ENCODE assay signal across 1 cellular context in the genomic region with DNA sequence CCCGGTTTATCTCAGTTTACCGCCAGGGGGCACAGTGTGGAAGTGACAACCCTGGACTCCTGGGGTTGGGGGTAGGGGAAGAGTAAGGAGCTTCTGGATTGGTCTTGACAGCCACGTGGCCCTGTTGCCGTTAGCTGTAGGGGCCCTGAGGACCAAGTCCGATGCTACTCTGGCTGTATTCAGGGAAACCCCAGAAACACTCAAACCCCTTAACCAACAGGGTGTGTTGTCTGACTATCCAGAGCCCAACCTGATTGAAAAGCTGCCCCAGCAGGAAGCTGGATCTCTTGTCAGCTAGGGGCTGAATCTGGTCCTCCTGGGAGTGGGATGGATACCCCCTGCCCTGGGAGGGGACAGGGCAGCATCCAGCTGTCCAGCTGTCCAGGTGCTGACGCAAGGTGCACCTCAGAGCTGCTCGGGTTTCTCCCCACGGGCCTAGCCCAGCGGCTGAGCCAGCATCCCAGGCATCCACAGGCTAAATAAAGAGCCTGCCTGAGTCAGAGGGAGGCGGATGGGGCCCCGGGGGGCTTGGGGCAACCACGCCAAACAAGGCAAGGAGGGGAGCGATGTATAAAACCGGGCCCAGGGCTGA.
A peak's percentile ranks its signal among the peaks of the same experiment; 100 is the strongest.
TF ChIP-seq lines count a peak whose summit lies in the region.

No MANE protein-coding gene starts in this region.

TF ChIP-seq in HepG2, 621 proteins besides CTCF, POLR2A, EP300 and RAD21 (continued from another document and continues in another):
- TF ChIP-seq, protein P1, sequence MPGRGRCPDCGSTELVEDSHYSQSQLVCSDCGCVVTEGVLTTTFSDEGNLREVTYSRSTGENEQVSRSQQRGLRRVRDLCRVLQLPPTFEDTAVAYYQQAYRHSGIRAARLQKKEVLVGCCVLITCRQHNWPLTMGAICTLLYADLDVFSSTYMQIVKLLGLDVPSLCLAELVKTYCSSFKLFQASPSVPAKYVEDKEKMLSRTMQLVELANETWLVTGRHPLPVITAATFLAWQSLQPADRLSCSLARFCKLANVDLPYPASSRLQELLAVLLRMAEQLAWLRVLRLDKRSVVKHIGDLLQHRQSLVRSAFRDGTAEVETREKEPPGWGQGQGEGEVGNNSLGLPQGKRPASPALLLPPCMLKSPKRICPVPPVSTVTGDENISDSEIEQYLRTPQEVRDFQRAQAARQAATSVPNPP (CRISPR knock-in tag; IDR thresholded peaks at IDR 0.05), result no peak
- TF ChIP-seq SALL1 (CRISPR knock-in tag; IDR thresholded peaks at IDR 0.05) (peak; percentile 35; the same call in 1 of the 2 replicates), NFIC (IDR thresholded peaks at IDR 0.05; ENCODE audit: low read length) (no peak), XRCC5 (optimal IDR thresholded peaks at IDR 0.05; ENCODE audit: low read length) (peak; percentile 90), ZNF333 (CRISPR knock-in tag; IDR thresholded peaks at IDR 0.05; ENCODE audit: borderline replicate concordance) (no peak), RXRA (CRISPR knock-in tag; IDR thresholded peaks at IDR 0.05) (no peak), ZNF614 (CRISPR knock-in tag; IDR thresholded peaks at IDR 0.05; ENCODE audit: borderline replicate concordance) (peak; percentile 54; the same call in 1 of the 2 replicates), RARA (CRISPR knock-in tag; IDR thresholded peaks at IDR 0.05) (0 out of 2 replicates have a peak, but pooled peaks have one; percentile 5), ZFY (CRISPR knock-in tag; IDR thresholded peaks at IDR 0.05) (peak; percentile 36; the same call in 1 of the 2 replicates), ZNF180 (CRISPR knock-in tag; IDR thresholded peaks at IDR 0.05; ENCODE audit: borderline replicate concordance, low read depth) (no peak), ZNF772 (CRISPR knock-in tag; IDR thresholded peaks at IDR 0.05) (peak; percentile 66; the same call in 1 of the 2 replicates), SP4 (CRISPR knock-in tag; IDR thresholded peaks at IDR 0.05) (no peak), SIX1 (CRISPR knock-in tag; IDR thresholded peaks at IDR 0.05; ENCODE audit: borderline replicate concordance) (no peak), ZNF788 (CRISPR knock-in tag; IDR thresholded peaks at IDR 0.05; ENCODE audit: borderline replicate concordance) (peak; percentile 65; the same call in 1 of the 2 replicates), ATF1 (CRISPR knock-in tag; IDR thresholded peaks at IDR 0.05) (no peak), EED (CRISPR knock-in tag; IDR thresholded peaks at IDR 0.05) (0 out of 2 replicates have a peak, but pooled peaks have one; percentile 24), HDAC1 (CRISPR knock-in tag; IDR thresholded peaks at IDR 0.05) (peak; percentile 30; the same call in 1 of the 2 replicates), ZFX (CRISPR knock-in tag; IDR thresholded peaks at IDR 0.05; ENCODE audit: low read depth) (0 out of 2 replicates have a peak, but pooled peaks have one; percentile 36), HNRNPUL1 (IDR thresholded peaks at IDR 0.05; ENCODE audit: low read depth, low read length) (no peak), ZBTB1 (CRISPR knock-in tag; IDR thresholded peaks at IDR 0.05; ENCODE audit: borderline replicate concordance) (no peak), KDM2A (CRISPR knock-in tag; IDR thresholded peaks at IDR 0.05; ENCODE audit: borderline replicate concordance, low read depth) (peak; percentile 42; the same call in 1 of the 2 replicates), MYC (CRISPR knock-in tag; IDR thresholded peaks at IDR 0.05; ENCODE audit: borderline replicate concordance) (peak; percentile 39; the same call in 1 of the 2 replicates), FOXJ3 (CRISPR knock-in tag; IDR thresholded peaks at IDR 0.05; ENCODE audit: borderline replicate concordance) (no peak), PRPF4 (IDR thresholded peaks at IDR 0.05; ENCODE audit: low read depth, low read length, poor library complexity, severe bottlenecking) (no peak), ELF3 (CRISPR knock-in tag; IDR thresholded peaks at IDR 0.05) (peak; percentile 33; the same call in 1 of the 2 replicates), MTF2 (CRISPR knock-in tag; IDR thresholded peaks at IDR 0.05; ENCODE audit: borderline replicate concordance) (peak; percentile 26; the same call in 1 of the 2 replicates), PHF20 (CRISPR knock-in tag; IDR thresholded peaks at IDR 0.05) (no peak), PLRG1 (conservative IDR thresholded peaks at IDR 0.05) (no peak)
- TF ChIP-seq, protein P2, sequence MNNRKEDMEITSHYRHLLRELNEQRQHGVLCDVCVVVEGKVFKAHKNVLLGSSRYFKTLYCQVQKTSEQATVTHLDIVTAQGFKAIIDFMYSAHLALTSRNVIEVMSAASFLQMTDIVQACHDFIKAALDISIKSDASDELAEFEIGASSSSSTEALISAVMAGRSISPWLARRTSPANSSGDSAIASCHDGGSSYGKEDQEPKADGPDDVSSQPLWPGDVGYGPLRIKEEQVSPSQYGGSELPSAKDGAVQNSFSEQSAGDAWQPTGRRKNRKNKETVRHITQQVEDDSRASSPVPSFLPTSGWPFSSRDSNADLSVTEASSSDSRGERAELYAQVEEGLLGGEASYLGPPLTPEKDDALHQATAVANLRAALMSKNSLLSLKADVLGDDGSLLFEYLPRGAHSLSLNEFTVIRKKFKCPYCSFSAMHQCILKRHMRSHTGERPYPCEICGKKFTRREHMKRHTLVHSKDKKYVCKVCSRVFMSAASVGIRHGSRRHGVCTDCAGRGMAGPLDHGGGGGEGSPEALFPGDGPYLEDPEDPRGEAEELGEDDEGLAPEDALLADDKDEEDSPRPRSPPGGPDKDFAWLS (CRISPR knock-in tag; IDR thresholded peaks at IDR 0.05; ENCODE audit: borderline replicate concordance), result 0 out of 2 replicates have a peak, but pooled peaks have one; percentile 52
- TF ChIP-seq, protein P3, sequence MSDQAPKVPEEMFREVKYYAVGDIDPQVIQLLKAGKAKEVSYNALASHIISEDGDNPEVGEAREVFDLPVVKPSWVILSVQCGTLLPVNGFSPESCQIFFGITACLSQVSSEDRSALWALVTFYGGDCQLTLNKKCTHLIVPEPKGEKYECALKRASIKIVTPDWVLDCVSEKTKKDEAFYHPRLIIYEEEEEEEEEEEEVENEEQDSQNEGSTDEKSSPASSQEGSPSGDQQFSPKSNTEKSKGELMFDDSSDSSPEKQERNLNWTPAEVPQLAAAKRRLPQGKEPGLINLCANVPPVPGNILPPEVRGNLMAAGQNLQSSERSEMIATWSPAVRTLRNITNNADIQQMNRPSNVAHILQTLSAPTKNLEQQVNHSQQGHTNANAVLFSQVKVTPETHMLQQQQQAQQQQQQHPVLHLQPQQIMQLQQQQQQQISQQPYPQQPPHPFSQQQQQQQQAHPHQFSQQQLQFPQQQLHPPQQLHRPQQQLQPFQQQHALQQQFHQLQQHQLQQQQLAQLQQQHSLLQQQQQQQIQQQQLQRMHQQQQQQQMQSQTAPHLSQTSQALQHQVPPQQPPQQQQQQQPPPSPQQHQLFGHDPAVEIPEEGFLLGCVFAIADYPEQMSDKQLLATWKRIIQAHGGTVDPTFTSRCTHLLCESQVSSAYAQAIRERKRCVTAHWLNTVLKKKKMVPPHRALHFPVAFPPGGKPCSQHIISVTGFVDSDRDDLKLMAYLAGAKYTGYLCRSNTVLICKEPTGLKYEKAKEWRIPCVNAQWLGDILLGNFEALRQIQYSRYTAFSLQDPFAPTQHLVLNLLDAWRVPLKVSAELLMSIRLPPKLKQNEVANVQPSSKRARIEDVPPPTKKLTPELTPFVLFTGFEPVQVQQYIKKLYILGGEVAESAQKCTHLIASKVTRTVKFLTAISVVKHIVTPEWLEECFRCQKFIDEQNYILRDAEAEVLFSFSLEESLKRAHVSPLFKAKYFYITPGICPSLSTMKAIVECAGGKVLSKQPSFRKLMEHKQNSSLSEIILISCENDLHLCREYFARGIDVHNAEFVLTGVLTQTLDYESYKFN (CRISPR knock-in tag; conservative IDR thresholded peaks at IDR 0.05), result 0 out of 2 replicates have a peak, but pooled peaks have one; percentile 14
- TF ChIP-seq, protein P4, sequence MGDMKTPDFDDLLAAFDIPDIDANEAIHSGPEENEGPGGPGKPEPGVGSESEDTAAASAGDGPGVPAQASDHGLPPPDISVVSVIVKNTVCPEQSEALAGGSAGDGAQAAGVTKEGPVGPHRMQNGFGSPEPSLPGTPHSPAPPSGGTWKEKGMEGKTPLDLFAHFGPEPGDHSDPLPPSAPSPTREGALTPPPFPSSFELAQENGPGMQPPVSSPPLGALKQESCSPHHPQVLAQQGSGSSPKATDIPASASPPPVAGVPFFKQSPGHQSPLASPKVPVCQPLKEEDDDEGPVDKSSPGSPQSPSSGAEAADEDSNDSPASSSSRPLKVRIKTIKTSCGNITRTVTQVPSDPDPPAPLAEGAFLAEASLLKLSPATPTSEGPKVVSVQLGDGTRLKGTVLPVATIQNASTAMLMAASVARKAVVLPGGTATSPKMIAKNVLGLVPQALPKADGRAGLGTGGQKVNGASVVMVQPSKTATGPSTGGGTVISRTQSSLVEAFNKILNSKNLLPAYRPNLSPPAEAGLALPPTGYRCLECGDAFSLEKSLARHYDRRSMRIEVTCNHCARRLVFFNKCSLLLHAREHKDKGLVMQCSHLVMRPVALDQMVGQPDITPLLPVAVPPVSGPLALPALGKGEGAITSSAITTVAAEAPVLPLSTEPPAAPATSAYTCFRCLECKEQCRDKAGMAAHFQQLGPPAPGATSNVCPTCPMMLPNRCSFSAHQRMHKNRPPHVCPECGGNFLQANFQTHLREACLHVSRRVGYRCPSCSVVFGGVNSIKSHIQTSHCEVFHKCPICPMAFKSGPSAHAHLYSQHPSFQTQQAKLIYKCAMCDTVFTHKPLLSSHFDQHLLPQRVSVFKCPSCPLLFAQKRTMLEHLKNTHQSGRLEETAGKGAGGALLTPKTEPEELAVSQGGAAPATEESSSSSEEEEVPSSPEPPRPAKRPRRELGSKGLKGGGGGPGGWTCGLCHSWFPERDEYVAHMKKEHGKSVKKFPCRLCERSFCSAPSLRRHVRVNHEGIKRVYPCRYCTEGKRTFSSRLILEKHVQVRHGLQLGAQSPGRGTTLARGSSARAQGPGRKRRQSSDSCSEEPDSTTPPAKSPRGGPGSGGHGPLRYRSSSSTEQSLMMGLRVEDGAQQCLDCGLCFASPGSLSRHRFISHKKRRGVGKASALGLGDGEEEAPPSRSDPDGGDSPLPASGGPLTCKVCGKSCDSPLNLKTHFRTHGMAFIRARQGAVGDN (CRISPR knock-in tag; IDR thresholded peaks at IDR 0.05), result peak; percentile 29; the same call in 1 of the 2 replicates
- TF ChIP-seq, protein P5, sequence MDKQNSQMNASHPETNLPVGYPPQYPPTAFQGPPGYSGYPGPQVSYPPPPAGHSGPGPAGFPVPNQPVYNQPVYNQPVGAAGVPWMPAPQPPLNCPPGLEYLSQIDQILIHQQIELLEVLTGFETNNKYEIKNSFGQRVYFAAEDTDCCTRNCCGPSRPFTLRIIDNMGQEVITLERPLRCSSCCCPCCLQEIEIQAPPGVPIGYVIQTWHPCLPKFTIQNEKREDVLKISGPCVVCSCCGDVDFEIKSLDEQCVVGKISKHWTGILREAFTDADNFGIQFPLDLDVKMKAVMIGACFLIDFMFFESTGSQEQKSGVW (CRISPR knock-in tag; IDR thresholded peaks at IDR 0.05; ENCODE audit: borderline replicate concordance), result no peak
- TF ChIP-seq, protein P6, sequence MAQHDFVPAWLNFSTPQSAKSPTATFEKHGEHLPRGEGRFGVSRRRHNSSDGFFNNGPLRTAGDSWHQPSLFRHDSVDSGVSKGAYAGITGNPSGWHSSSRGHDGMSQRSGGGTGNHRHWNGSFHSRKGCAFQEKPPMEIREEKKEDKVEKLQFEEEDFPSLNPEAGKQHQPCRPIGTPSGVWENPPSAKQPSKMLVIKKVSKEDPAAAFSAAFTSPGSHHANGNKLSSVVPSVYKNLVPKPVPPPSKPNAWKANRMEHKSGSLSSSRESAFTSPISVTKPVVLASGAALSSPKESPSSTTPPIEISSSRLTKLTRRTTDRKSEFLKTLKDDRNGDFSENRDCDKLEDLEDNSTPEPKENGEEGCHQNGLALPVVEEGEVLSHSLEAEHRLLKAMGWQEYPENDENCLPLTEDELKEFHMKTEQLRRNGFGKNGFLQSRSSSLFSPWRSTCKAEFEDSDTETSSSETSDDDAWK (CRISPR knock-in tag; IDR thresholded peaks at IDR 0.05), result no peak
- TF ChIP-seq, protein P7, sequence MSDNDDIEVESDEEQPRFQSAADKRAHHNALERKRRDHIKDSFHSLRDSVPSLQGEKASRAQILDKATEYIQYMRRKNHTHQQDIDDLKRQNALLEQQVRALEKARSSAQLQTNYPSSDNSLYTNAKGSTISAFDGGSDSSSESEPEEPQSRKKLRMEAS (IDR thresholded peaks at IDR 0.05), result peak; percentile 82
- TF ChIP-seq, protein P8, sequence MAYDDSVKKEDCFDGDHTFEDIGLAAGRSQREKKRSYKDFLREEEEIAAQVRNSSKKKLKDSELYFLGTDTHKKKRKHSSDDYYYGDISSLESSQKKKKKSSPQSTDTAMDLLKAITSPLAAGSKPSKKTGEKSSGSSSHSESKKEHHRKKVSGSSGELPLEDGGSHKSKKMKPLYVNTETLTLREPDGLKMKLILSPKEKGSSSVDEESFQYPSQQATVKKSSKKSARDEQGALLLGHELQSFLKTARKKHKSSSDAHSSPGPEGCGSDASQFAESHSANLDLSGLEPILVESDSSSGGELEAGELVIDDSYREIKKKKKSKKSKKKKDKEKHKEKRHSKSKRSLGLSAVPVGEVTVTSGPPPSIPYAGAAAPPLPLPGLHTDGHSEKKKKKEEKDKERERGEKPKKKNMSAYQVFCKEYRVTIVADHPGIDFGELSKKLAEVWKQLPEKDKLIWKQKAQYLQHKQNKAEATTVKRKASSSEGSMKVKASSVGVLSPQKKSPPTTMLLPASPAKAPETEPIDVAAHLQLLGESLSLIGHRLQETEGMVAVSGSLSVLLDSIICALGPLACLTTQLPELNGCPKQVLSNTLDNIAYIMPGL (CRISPR knock-in tag; IDR thresholded peaks at IDR 0.05; ENCODE audit: borderline replicate concordance in 1 of 2, low read depth in 1 of 2), result peak; percentile 44 to 53; a peak in 2 of 4 replicates
